ENCODE assay signal across 12 cellular contexts in the genomic region with DNA sequence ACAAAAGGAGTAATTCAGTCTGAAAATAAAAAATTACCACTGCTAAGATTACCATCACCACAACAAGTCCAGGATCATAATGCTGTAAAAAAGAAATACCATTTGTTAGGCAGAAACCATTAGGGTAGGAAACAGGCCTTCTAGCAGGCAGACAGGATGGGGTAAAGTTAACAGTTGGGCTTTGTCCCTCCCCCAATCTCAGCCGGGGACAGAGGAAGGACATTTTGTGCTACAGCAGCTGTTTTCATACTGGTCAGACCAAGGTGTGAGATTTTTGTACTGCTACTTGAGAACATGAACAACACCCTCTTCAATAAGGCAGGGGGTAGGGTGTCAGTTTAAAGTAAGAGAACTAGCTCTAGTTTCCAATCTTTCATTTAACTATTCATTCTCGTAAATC. TPM values are rescaled to one million over a fixed set of nuclear protein-coding genes. Genes with fewer than 3 reads are reported as not detected.
DNase-seq lines count a peak whose midpoint lies in the region; ATAC-seq and TF ChIP-seq lines count a peak whose summit lies in the region.
"Had no signal": no experiment of that assay in that cellular context is flagged by ENCODE, and none has a peak within 500 bp of the region (broad histone marks: within the 10 kb centered on the region; RNA-seq: fewer than 3 reads in every experiment).

No MANE protein-coding gene starts in this region.

- H3K9me3 Mint-ChIP-seq in activated CD4-positive, alpha-beta memory T cell treated with anti-CD3 and anti-CD28 coated beads, Interleukin-2, amount 10 ng/mL, durations not matched to agents 7 days and 5 days = no peaks in the 10 kb centered on the region
- no peaks in the 10 kb centered on the region for H3K9me3 Mint-ChIP-seq in mesothelial cell of epicardium

- peaks cover 0 to 33% (median 23%) of the 10 kb centered on the region in 6 donors for H3K36me3 ChIP-seq in spleen

- 40 to 50% (median 48%) methylated on average over 2 of the region's 2 CpGs for WGBS in spleen, 5 donors

- peaks cover 17% of the 10 kb centered on the region for H3K4me1 Mint-ChIP-seq in activated CD4-positive, alpha-beta memory T cell treated with anti-CD3 and anti-CD28 coated beads, Interleukin-2, amount 10 ng/mL, durations not matched to agents 7 days and 5 days
- no peaks in the 10 kb centered on the region for H3K4me1 Mint-ChIP-seq in mesothelial cell of epicardium

- peak; percentile 47 for DNase-seq in NK-92 treated with Interleukin-12 subunit alpha and Interleukin-12 subunit beta, amount 100 ng/mL, for 24 hours (lab: John Stamatoyannopoulos, UW)
- DNase-seq in NK-92 (lab: John Stamatoyannopoulos, UW; ENCODE audit: unreplicated experiment) (no peak), inferior parietal cortex (ENCODE audit: extremely low spot score) (peak; percentile 25), spleen (no peak), foreskin keratinocyte (no peak), NCI-H1417 treated with DMSO at 0.1 percent for 48 hours (lab: John Stamatoyannopoulos, UW) (no peak), mesothelial cell of epicardium (ENCODE audit: low spot score in 2 of 2, unreplicated experiment in 2 of 2) (no peak)
- DNase-seq in activated CD4-positive, alpha-beta memory T cell treated with anti-CD3 and anti-CD28 coated beads, Interleukin-2, amount 10 ng/mL, durations not matched to agents 7 days and 5 days = peak; percentile 33
- DNase-seq: GF-D8, NCI-H748 treated with DMSO at 0.1 percent for 48 hours had no signal

- H3K27ac ChIP-seq in spleen = peak overlapping the region in 5 of 8 donors; percentile 54 to 75 (median 69)
- no peak overlapping the region for H3K27ac ChIP-seq in foreskin keratinocyte
- H3K27ac ChIP-seq: 22Rv1, parathyroid adenoma had no signal

- H3K4me3 Mint-ChIP-seq in activated CD4-positive, alpha-beta memory T cell treated with anti-CD3 and anti-CD28 coated beads, Interleukin-2, amount 10 ng/mL, durations not matched to agents 7 days and 5 days = no peak overlapping the region
- H3K4me3 Mint-ChIP-seq in mesothelial cell of epicardium = no peak overlapping the region

- H3K27ac Mint-ChIP-seq in activated CD4-positive, alpha-beta memory T cell treated with anti-CD3 and anti-CD28 coated beads, Interleukin-2, amount 10 ng/mL, durations not matched to agents 7 days and 5 days = peak overlapping the region; percentile 32
- H3K27ac Mint-ChIP-seq in mesothelial cell of epicardium = no peak overlapping the region

- POLR2A ChIA-PET in activated CD4-positive, alpha-beta memory T cell treated with anti-CD3 and anti-CD28 coated beads, Interleukin-2, amount 10 ng/mL, durations not matched to agents 7 days and 5 days (lab: Charles Lee) = interaction anchor here (0.9 kb wide), 1 partner anchor 65 kb away, joined by 3 read pairs; the partner anchor contains the start of gene GPATCH8

- TF ChIP-seq CTCF in spleen (IDR thresholded peaks at IDR 0.05 in 8 of 11, conservative IDR thresholded peaks at IDR 0.05 in 3 of 11) = no peak
- TF ChIP-seq CTCF in foreskin keratinocyte (conservative IDR thresholded peaks at IDR 0.05) = no peak
- no peak for TF ChIP-seq CTCF in mesothelial cell of epicardium (IDR thresholded peaks at IDR 0.05; ENCODE audit: unreplicated experiment)

- H3K36me3 Mint-ChIP-seq in activated CD4-positive, alpha-beta memory T cell treated with anti-CD3 and anti-CD28 coated beads, Interleukin-2, amount 10 ng/mL, durations not matched to agents 7 days and 5 days (ENCODE audit: low read depth) = peaks cover 22% of the 10 kb centered on the region
- H3K36me3 Mint-ChIP-seq in mesothelial cell of epicardium = peaks cover 11% of the 10 kb centered on the region

- H3K27me3 Mint-ChIP-seq in activated CD4-positive, alpha-beta memory T cell treated with anti-CD3 and anti-CD28 coated beads, Interleukin-2, amount 10 ng/mL, durations not matched to agents 7 days and 5 days = no peaks in the 10 kb centered on the region
- H3K27me3 Mint-ChIP-seq in mesothelial cell of epicardium (ENCODE audit: low read depth) = no peaks in the 10 kb centered on the region

- H3K27me3 ChIP-seq in spleen (replicated peaks in 1 of 7) (no peaks in the 10 kb centered on the region), foreskin keratinocyte (no peaks in the 10 kb centered on the region)

- intact Hi-C loops in spleen (cut with DNase I; ENCODE audit: low total_unique reads) = no loop called here

- no peak overlapping the region for H3K4me3 ChIP-seq in spleen

- CTCF ChIA-PET in activated CD4-positive, alpha-beta memory T cell treated with anti-CD3 and anti-CD28 coated beads, Interleukin-2, amount 10 ng/mL, durations not matched to agents 7 days and 5 days (lab: Charles Lee) = interaction anchor here (1.0 kb wide), 1 partner anchor 16 kb away, joined by 3 read pairs; no protein-coding TSS in a partner anchor

- H3K4me1 ChIP-seq in spleen (peaks cover 3 to 46% (median 28%) of the 10 kb centered on the region in 6 donors), foreskin keratinocyte (no peaks in the 10 kb centered on the region)

- ATAC-seq in foreskin keratinocyte = no peak

- H3K9me3 ChIP-seq in spleen = no peaks in the 10 kb centered on the region

- no peak for TF ChIP-seq POLR2A in spleen (IDR thresholded peaks at IDR 0.05)

RNA-seq across cellular contexts. Expression of gene ITGA2B, which starts 49.2 kb away (rescaled TPM):
- under 1 TPM; 0.58 to 0.71 TPM for total RNA-seq in activated CD4-positive, alpha-beta memory T cell treated with anti-CD3 and anti-CD28 coated beads, Interleukin-2, amount 10 ng/mL, durations not matched to agents 7 days and 5 days
- total RNA-seq in spleen (10 to 100 TPM; 11.3 to 36.7 (median 23.7) TPM), foreskin keratinocyte (0.25 and 0.37 TPM in 2 replicates), mesothelial cell of epicardium (12.2 to 15.9 TPM (median 13.6 TPM) in 3 replicates)
- polyA plus RNA-seq in spleen (1 to 10 TPM in 2 of 3 donors, under 1 TPM in 1; 0.93 to 2.3 (median 1.7) TPM), foreskin keratinocyte (0.08 and 0.13 TPM in 2 replicates)

Comparison
In these comparisons a context has a peak if more than half of its experiments do, and no peak if none do; other contexts are left out.
1. DNase-seq: peak in NK-92 treated with Interleukin-12 subunit alpha and Interleukin-12 subunit beta, amount 100 ng/mL, for 24 hours (single experiment), activated CD4-positive, alpha-beta memory T cell treated with anti-CD3 and anti-CD28 coated beads, Interleukin-2, amount 10 ng/mL, durations not matched to agents 7 days and 5 days (single experiment) and inferior parietal cortex (single experiment); none in NK-92 (single experiment), spleen (single experiment), foreskin keratinocyte (0 of 2), NCI-H1417 treated with DMSO at 0.1 percent for 48 hours (single experiment) and mesothelial cell of epicardium (0 of 2).